In genomic region chr12:95601091-95601490, GRCh38 we compare ENCODE assay signal across 10 cellular contexts.
"Had no signal": no experiment of that assay in that cellular context is flagged by ENCODE, and none has a peak within 500 bp of the region (broad histone marks: within the 10 kb centered on the region; RNA-seq: fewer than 3 reads in every experiment).

No MANE protein-coding gene starts in this region.

- H3K9me3 ChIP-seq: transverse colon had no signal

- H3K36me3 ChIP-seq: transverse colon had no signal

- H3K4me3 ChIP-seq: SK-N-MC, transverse colon had no signal

- H3K27me3 ChIP-seq: transverse colon had no signal

- DNase-seq: activated CD4-positive, alpha-beta T cell treated with anti-CD3 and anti-CD28 coated beads, Interleukin-2, amount 10 ng/mL, durations not matched to agents 24 days and 14 days; activated naive CD4-positive, alpha-beta T cell treated with Interleukin-2 at 50 U/mL for 16 hours; central memory CD4-positive, alpha-beta T cell; cortex of kidney; effector CD8-positive, alpha-beta T cell; glutamatergic neuron; occipital lobe; stimulated activated CD4-positive, alpha-beta T cell treated with anti-CD3 and anti-CD28 coated beads, Interleukin-4, amount 100 ng/mL, for 4 hours; transverse colon had no signal

- H3K27ac ChIP-seq: SK-N-MC, transverse colon had no signal
